In the genomic region with DNA sequence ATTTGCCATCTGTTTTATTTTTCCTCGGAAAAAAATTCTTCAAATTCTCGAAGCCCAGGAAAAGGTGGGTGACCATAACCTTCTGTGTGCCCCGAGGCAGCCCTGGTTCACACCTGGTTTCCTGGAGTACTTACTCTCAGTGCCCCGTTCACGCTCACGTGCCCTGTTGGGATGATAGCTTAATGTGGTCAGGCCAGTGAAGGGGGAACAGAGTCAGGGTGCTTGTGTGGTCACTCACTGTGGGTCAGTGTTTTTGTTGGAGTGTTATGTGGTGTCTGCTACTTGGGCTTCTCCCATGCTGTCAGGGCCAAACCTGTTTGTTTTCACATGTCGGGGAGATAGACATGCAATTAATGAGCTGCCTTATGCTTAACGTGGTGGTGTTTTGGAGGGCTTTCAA, we compare ENCODE assay signal across 20 cellular contexts.
DNase-seq lines count a peak whose midpoint lies in the region; ATAC-seq, FAIRE-seq and TF ChIP-seq lines count a peak whose summit lies in the region.
"Had no signal": no experiment of that assay in that cellular context is flagged by ENCODE, and none has a peak within 500 bp of the region (broad histone marks: within the 10 kb centered on the region; RNA-seq: fewer than 3 reads in every experiment).

No MANE protein-coding gene starts in this region.

- H3K27ac Mint-ChIP-seq in astrocyte (ENCODE audit: unreplicated experiment), result no peak overlapping the region
- H3K27ac Mint-ChIP-seq in stimulated activated memory B cell treated with anti-CD40 and anti-IgM and Interleukin-4, amounts not matched to agents 10 μg/mL and 1 μg/mL and 100 μg/mL, for 72 hours, result peak overlapping the region; percentile 46
- H3K27ac Mint-ChIP-seq: activated CD4-positive, alpha-beta T cell treated with anti-CD3 and anti-CD28 coated beads, Interleukin-2, amount 10 ng/mL, durations not matched to agents 7 days and 5 days; T-cell had no signal

- peak overlapping the region; percentile 5 for H3K4me2 ChIP-seq in astrocyte (ENCODE audit: low read length)

- peaks cover 98% of the 10 kb centered on the region for H4K20me1 ChIP-seq in astrocyte (ENCODE audit: insufficient read depth, low read length)

- TF ChIP-seq CTCF in astrocyte (IDR thresholded peaks at IDR 0.05; ENCODE audit: insufficient read depth, low read depth, low read length) (no peak), stomach (IDR thresholded peaks at IDR 0.05) (no peak)

- H3K79me2 ChIP-seq in astrocyte (ENCODE audit: insufficient read depth, low read length), result peaks cover 100% of the 10 kb centered on the region

- H3K27ac ChIP-seq in astrocyte (ENCODE audit: low read depth, low read length) (no peak overlapping the region), stomach (no peak overlapping the region)
- H3K27ac ChIP-seq: breast epithelium, skin epidermis had no signal

- peak; percentile 12 for DNase-seq in NCI-H146 (lab: John Stamatoyannopoulos, UW)
- DNase-seq in NCI-H146 treated with DMSO at 0.1 percent for 48 hours (lab: John Stamatoyannopoulos, UW; ENCODE audit: unreplicated experiment), result no peak
- no peak for DNase-seq in astrocyte (ENCODE audit: low read depth)
- DNase-seq in left kidney (ENCODE audit: low read depth, low spot score), result peak; percentile 47
- no peak for DNase-seq in stomach
- DNase-seq in DMS153 treated with DMSO at 0.1 percent for 48 hours (lab: John Stamatoyannopoulos, UW; ENCODE audit: unreplicated experiment), result no peak
- no peak for DNase-seq in activated CD8-positive, alpha-beta memory T cell treated with anti-CD3 and anti-CD28 coated beads, Interleukin-2, amount 50 U/mL, for 4 hours
- DNase-seq: activated CD4-positive, alpha-beta T cell treated with anti-CD3 and anti-CD28 coated beads, Interleukin-2, amount 10 ng/mL, durations not matched to agents 7 days and 5 days; activated effector memory CD4-positive, alpha-beta T cell treated with Interleukin-2 at 50 U/mL for 16 hours; BE2C; Calu3; cortex of kidney; mammary epithelial cell; natural killer cell; NCI-H1417 treated with DMSO at 0.1 percent for 48 hours; NCI-H2171 treated with DMSO at 0.1 percent for 48 hours; T-cell had no signal

- H3K36me3 ChIP-seq in astrocyte (ENCODE audit: insufficient read depth, low read length), result no peaks in the 10 kb centered on the region
- H3K36me3 ChIP-seq in stomach, result no peaks in the 10 kb centered on the region
- H3K36me3 ChIP-seq: BE2C, breast epithelium had no signal

- H3K9me3 Mint-ChIP-seq in astrocyte (ENCODE audit: unreplicated experiment), result no peaks in the 10 kb centered on the region
- H3K9me3 Mint-ChIP-seq in stimulated activated memory B cell treated with anti-CD40 and anti-IgM and Interleukin-4, amounts not matched to agents 10 μg/mL and 1 μg/mL and 100 μg/mL, for 72 hours, result no peaks in the 10 kb centered on the region
- H3K9me3 Mint-ChIP-seq: natural killer cell, T-cell had no signal

- H3K9ac ChIP-seq in astrocyte (ENCODE audit: low read length), result no peak overlapping the region

- H3K27me3 ChIP-seq in astrocyte (ENCODE audit: insufficient read depth, low read length), result no peaks in the 10 kb centered on the region
- H3K27me3 ChIP-seq in stomach, result no peaks in the 10 kb centered on the region
- H3K27me3 ChIP-seq: BE2C, breast epithelium had no signal

- no peak overlapping the region for H3K4me3 ChIP-seq in astrocyte (ENCODE audit: insufficient read depth, low read depth, low read length)
- H3K4me3 ChIP-seq in stomach, result no peak overlapping the region
- H3K4me3 ChIP-seq: breast epithelium, skin epidermis had no signal

- no peak for TF ChIP-seq EP300 in stomach (IDR thresholded peaks at IDR 0.05)

- H3K27me3 Mint-ChIP-seq in astrocyte (ENCODE audit: low read depth, unreplicated experiment), result no peaks in the 10 kb centered on the region
- H3K27me3 Mint-ChIP-seq in stimulated activated memory B cell treated with anti-CD40 and anti-IgM and Interleukin-4, amounts not matched to agents 10 μg/mL and 1 μg/mL and 100 μg/mL, for 72 hours, result no peaks in the 10 kb centered on the region
- H3K27me3 Mint-ChIP-seq: activated CD4-positive, alpha-beta T cell treated with anti-CD3 and anti-CD28 coated beads, Interleukin-2, amount 10 ng/mL, durations not matched to agents 7 days and 5 days; T-cell had no signal

- H2AFZ ChIP-seq in astrocyte (ENCODE audit: low read depth, low read length), result no peak overlapping the region

- H3K36me3 Mint-ChIP-seq in astrocyte (ENCODE audit: low read depth, unreplicated experiment), result no peaks in the 10 kb centered on the region
- no peaks in the 10 kb centered on the region for H3K36me3 Mint-ChIP-seq in stimulated activated memory B cell treated with anti-CD40 and anti-IgM and Interleukin-4, amounts not matched to agents 10 μg/mL and 1 μg/mL and 100 μg/mL, for 72 hours
- H3K36me3 Mint-ChIP-seq: natural killer cell, T-cell had no signal

- H3K4me1 Mint-ChIP-seq in astrocyte (ENCODE audit: low read depth, unreplicated experiment), result peaks cover 62% of the 10 kb centered on the region
- H3K4me1 Mint-ChIP-seq in stimulated activated memory B cell treated with anti-CD40 and anti-IgM and Interleukin-4, amounts not matched to agents 10 μg/mL and 1 μg/mL and 100 μg/mL, for 72 hours, result peaks cover 93% of the 10 kb centered on the region

- intact Hi-C loops in stomach (cut with DNase I; ENCODE audit: low total_unique reads), result no loop called here

- FAIRE-seq in astrocyte (lab: Jason Lieb, UNC), result no peak

- H3K4me1 ChIP-seq in astrocyte (ENCODE audit: insufficient read depth, low read length), result peaks cover 24% of the 10 kb centered on the region
- peaks cover 21 to 76% (median 52%) of the 10 kb centered on the region in 4 donors for H3K4me1 ChIP-seq in stomach
- H3K4me1 ChIP-seq: BE2C, breast epithelium had no signal

- ATAC-seq in stimulated activated memory B cell treated with anti-CD40 and anti-IgM and Interleukin-4, amounts not matched to agents 10 μg/mL and 1 μg/mL and 100 μg/mL, for 72 hours, result no peak
- ATAC-seq: T-cell had no signal

- WGBS in stomach, 5 donors, result 75 to 85% (median 83%) methylated on average over 8 of the region's 8 CpGs

- H3K9me3 ChIP-seq in astrocyte (ENCODE audit: insufficient read depth, low read depth, low read length) (no peaks in the 10 kb centered on the region), stomach (no peaks in the 10 kb centered on the region)
- H3K9me3 ChIP-seq: BE2C, breast epithelium had no signal

- H3K4me3 Mint-ChIP-seq in astrocyte (ENCODE audit: unreplicated experiment), result no peak overlapping the region
- H3K4me3 Mint-ChIP-seq in stimulated activated memory B cell treated with anti-CD40 and anti-IgM and Interleukin-4, amounts not matched to agents 10 μg/mL and 1 μg/mL and 100 μg/mL, for 72 hours, result no peak overlapping the region
- H3K4me3 Mint-ChIP-seq: activated CD4-positive, alpha-beta T cell treated with anti-CD3 and anti-CD28 coated beads, Interleukin-2, amount 10 ng/mL, durations not matched to agents 7 days and 5 days; natural killer cell had no signal

- TF ChIP-seq POLR2A in stomach (IDR thresholded peaks at IDR 0.05), result no peak

Comparison
In these comparisons a context has a peak if more than half of its experiments do, and no peak if none do; other contexts are left out.
1. DNase-seq: peak in NCI-H146 (single experiment) and left kidney (single experiment); none in NCI-H146 treated with DMSO at 0.1 percent for 48 hours (single experiment), astrocyte (single experiment), stomach (single experiment), DMS153 treated with DMSO at 0.1 percent for 48 hours (single experiment) and activated CD8-positive, alpha-beta memory T cell treated with anti-CD3 and anti-CD28 coated beads, Interleukin-2, amount 50 U/mL, for 4 hours (single experiment).